28 cellular contexts compared by ENCODE assay signal in the genomic region with DNA sequence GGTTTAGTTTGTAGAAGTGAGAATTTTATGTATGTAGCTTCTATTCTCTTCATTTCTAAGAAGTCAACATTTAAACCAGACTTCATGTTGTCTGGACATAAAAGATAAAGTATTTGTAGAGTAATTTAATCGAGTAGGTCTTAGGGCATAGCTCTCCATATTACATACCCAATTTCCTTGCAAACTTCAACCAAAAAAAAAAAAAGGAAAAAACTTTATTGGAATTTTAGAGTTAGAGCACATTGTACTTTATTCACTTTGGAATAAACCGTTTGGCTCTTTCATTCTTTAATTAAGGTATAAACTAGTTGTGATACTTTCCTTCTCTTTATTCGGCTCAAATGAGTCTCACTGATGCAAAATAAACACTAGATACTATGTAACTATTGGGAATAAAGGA. TPM values are rescaled to one million over a fixed set of nuclear protein-coding genes. Genes with fewer than 3 reads are reported as not detected.
"Had no signal": no experiment of that assay in that cellular context is flagged by ENCODE, and none has a peak within 500 bp of the region (broad histone marks: within the 10 kb centered on the region; RNA-seq: fewer than 3 reads in every experiment).

No MANE protein-coding gene starts in this region.

- H3K27ac ChIP-seq: stomach, suprapubic skin, testis, thoracic aorta, thyroid gland, tibial artery, tibial nerve, transverse colon, upper lobe of left lung, upper lobe of right lung, uterus, vagina had no signal

- H3K9me3 ChIP-seq: stomach, suprapubic skin, testis, thoracic aorta, thyroid gland, tibial artery, tibial nerve, transverse colon, upper lobe of left lung, upper lobe of right lung, uterus, vagina had no signal

- FAIRE-seq: urothelium cell line had no signal

- H3K27me3 ChIP-seq: stomach, suprapubic skin, testis, thyroid gland, tibial artery, tibial nerve, transverse colon, upper lobe of left lung, upper lobe of right lung, uterus, vagina had no signal

- DNase-seq: stimulated activated CD4-positive, alpha-beta T cell treated with anti-CD3 and anti-CD28 coated beads, Interleukin-2, amount 100 ng/mL, for 48 hours; stimulated activated CD4-positive, alpha-beta T cell treated with anti-CD3 and anti-CD28 coated beads, Interleukin-4, amount 100 ng/mL, for 1 hour; stimulated activated CD4-positive, alpha-beta T cell treated with anti-CD3 and anti-CD28 coated beads, Interleukin-4, amount 100 ng/mL, for 24 hours; stimulated activated CD4-positive, alpha-beta T cell treated with anti-CD3 and anti-CD28 coated beads, Interleukin-4, amount 100 ng/mL, for 4 hours; stimulated activated CD8-positive, alpha-beta memory T cell treated with anti-CD3 and anti-CD28 coated beads, Interleukin-4, amount 100 ng/mL, for 48 hours; stimulated activated naive B cell treated with anti-CD40 and anti-IgM and Interleukin-4, amounts not matched to agents 10 μg/mL and 1 μg/mL and 100 μg/mL, for 72 hours; stimulated activated naive CD4-positive, alpha-beta T cell; stimulated activated naive CD4-positive, alpha-beta T cell treated with Interleukin-2 at 50 U/mL for 16 hours; stimulated activated naive CD8-positive, alpha-beta T cell treated with anti-CD3 and anti-CD28 coated beads, Interleukin-15, amount 100 ng/mL, for 72 hours; stimulated activated naive CD8-positive, alpha-beta T cell treated with anti-CD3 and anti-CD28 coated beads, Interleukin-15, Interleukin-2, amounts not matched to agents 100 U/mL and 50 U/mL, for 24 hours; stomach; substantia nigra; testis; thyroid gland; tibial artery; transverse colon; trophoblast cell; upper lobe of left lung; upper lobe of right lung; uterus had no signal

- ATAC-seq: stimulated activated effector memory CD8-positive, alpha-beta T cell treated with anti-CD3 and anti-CD28 coated beads, Interleukin-12 subunit alpha, Interleukin-12 subunit beta, amount 100 ng/mL, for 72 hours; stimulated activated memory B cell treated with anti-CD40 and anti-IgM and Interleukin-4, amounts not matched to agents 10 μg/mL and 1 μg/mL and 100 μg/mL, for 72 hours; stimulated activated naive B cell treated with anti-CD40 and anti-IgM and Interleukin-4, amounts not matched to agents 10 μg/mL and 1 μg/mL and 100 μg/mL, for 72 hours; stimulated activated naive CD8-positive, alpha-beta T cell treated with anti-CD3 and anti-CD28 coated beads, Interleukin-15, amount 100 ng/mL, for 72 hours; stimulated activated naive CD8-positive, alpha-beta T cell treated with anti-CD3 and anti-CD28 coated beads, Interleukin-15, Interleukin-2, amounts not matched to agents 100 U/mL and 50 U/mL, for 24 hours; upper lobe of right lung had no signal

- H3K36me3 ChIP-seq: suprapubic skin, thoracic aorta, thyroid gland, tibial artery, tibial nerve, transverse colon, upper lobe of left lung, upper lobe of right lung, uterus, vagina had no signal

- H3K4me1 ChIP-seq: stomach, suprapubic skin, testis, thyroid gland, tibial artery, tibial nerve, transverse colon, upper lobe of left lung, upper lobe of right lung, uterus, vagina had no signal

- H3K4me3 ChIP-seq: stomach, suprapubic skin, testis, thoracic aorta, thyroid gland, tibial artery, tibial nerve, transverse colon, upper lobe of left lung, upper lobe of right lung, uterus, vagina had no signal

RNA-seq across cellular contexts. Expression of a gene that starts 48.9 kb away (rescaled TPM):
- total RNA-seq: subcutaneous adipose tissue, thoracic aorta, tibial nerve, transverse colon, upper lobe of right lung, uterus, vagina had no signal
- polyA plus RNA-seq: stomach had no signal
